Comparison of ENCODE assay signal across 22 cellular contexts in the genomic region with DNA sequence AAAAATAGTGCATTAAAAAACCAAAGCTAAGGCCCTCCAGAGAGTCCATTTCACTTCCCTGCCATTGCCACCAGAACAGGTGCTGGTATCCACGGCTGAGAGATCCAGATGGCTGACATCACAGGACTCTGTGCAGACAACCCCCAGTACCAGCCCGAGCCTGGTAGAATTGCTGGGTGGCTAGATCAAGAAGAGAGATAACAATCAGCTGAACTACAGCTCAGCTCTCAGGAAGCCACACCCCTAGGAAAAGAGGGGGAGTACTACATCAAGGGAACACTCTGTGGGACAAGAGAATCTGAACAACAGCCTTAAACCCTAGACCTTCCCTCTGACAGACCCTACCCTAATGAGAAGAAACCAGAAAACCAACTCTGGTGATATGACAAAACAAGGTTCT.
DNase-seq lines count a peak whose midpoint lies in the region; ATAC-seq, FAIRE-seq and TF ChIP-seq lines count a peak whose summit lies in the region.
"Had no signal": no experiment of that assay in that cellular context is flagged by ENCODE, and none has a peak within 500 bp of the region (broad histone marks: within the 10 kb centered on the region; RNA-seq: fewer than 3 reads in every experiment).

No MANE protein-coding gene starts in this region.

- no peaks in the 10 kb centered on the region for H3K36me3 Mint-ChIP-seq in stimulated activated memory B cell treated with anti-CD40 and anti-IgM and Interleukin-4, amounts not matched to agents 10 μg/mL and 1 μg/mL and 100 μg/mL, for 72 hours
- H3K36me3 Mint-ChIP-seq: IgD-negative memory B cell had no signal

- POLR2A ChIA-PET in PC-9 (lab: Charles Lee; ENCODE audit: unreplicated experiment) = no interaction called here

- 0 out of 2 replicates have a peak, but pooled peaks cover 6% of the 10 kb centered on the region for H3K9me3 ChIP-seq in PC-9 (ENCODE audit: insufficient read depth, low read depth)
- H3K9me3 ChIP-seq: adrenal gland, Caco-2, transverse colon had no signal

- no peak overlapping the region for H2AFZ ChIP-seq in PC-9

- no peak for TF ChIP-seq CTCF in fibroblast of villous mesenchyme (IDR thresholded peaks at IDR 0.05; ENCODE audit: insufficient read depth, low read depth, low read length)
- no peak for TF ChIP-seq CTCF in PC-9 (conservative IDR thresholded peaks at IDR 0.05)

- H3K27ac ChIP-seq in PC-9 = no peak overlapping the region
- H3K27ac ChIP-seq: adrenal gland, HL-60, transverse colon had no signal

- peak; percentile 34 for DNase-seq in H4 (ENCODE audit: low spot score)
- peak; percentile 67 for DNase-seq in RCC 7860 (ENCODE audit: low spot score)
- peak; percentile 6 for DNase-seq in fibroblast of villous mesenchyme (ENCODE audit: low read depth)
- peak; percentile 37 for DNase-seq in renal cortical epithelial cell (ENCODE audit: low read depth)
- DNase-seq in NCI-H2029 treated with DMSO at 0.1 percent for 48 hours (lab: John Stamatoyannopoulos, UW) = no peak
- DNase-seq in PC-9 = no peak
- DNase-seq in sciatic nerve (ENCODE audit: low spot score) = no peak
- DNase-seq: activated CD8-positive, alpha-beta memory T cell treated with anti-CD3 and anti-CD28 coated beads, Interleukin-2, amount 50 U/mL, for 48 hours; activated gamma-delta T cell; adrenal gland; AML-193; Caco-2; central memory CD4-positive, alpha-beta T cell; GF-D8; NCI-H1694 treated with DMSO at 0.1 percent for 48 hours; stimulated activated naive CD4-positive, alpha-beta T cell treated with Interleukin-2 at 50 U/mL for 16 hours; transverse colon had no signal

- CTCF ChIA-PET in PC-9 (lab: Charles Lee) = interaction anchor here (1.1 kb wide), 1 partner anchor 25 kb away, joined by 3 read pairs; no protein-coding TSS in a partner anchor

- no peak for ATAC-seq in stimulated activated memory B cell treated with anti-CD40 and anti-IgM and Interleukin-4, amounts not matched to agents 10 μg/mL and 1 μg/mL and 100 μg/mL, for 72 hours
- ATAC-seq in sciatic nerve = no peak
- ATAC-seq: esophagus mucosa, Right ventricle myocardium inferior had no signal

- no peaks in the 10 kb centered on the region for H3K36me3 ChIP-seq in PC-9 (ENCODE audit: low read depth)
- H3K36me3 ChIP-seq: adrenal gland, transverse colon had no signal

- H4K20me1 ChIP-seq in PC-9 (ENCODE audit: insufficient read depth) = no peaks in the 10 kb centered on the region

- intact Hi-C loops in PC-9 (cut with micrococcal nuclease; ENCODE audit: unreplicated experiment) (loop anchor here (2.0 kb wide), 1 partner anchor 18 kb away; no protein-coding TSS in a partner anchor), sciatic nerve (cut with DNase I) (no loop called here)

- H3K9me3 Mint-ChIP-seq in stimulated activated memory B cell treated with anti-CD40 and anti-IgM and Interleukin-4, amounts not matched to agents 10 μg/mL and 1 μg/mL and 100 μg/mL, for 72 hours = peaks cover 11% of the 10 kb centered on the region

- H3K4me1 ChIP-seq in PC-9 (replicated peaks; ENCODE audit: insufficient read depth) = 0 out of 2 replicates have a peak, but pooled peaks cover 5% of the 10 kb centered on the region
- H3K4me1 ChIP-seq: adrenal gland, Caco-2, transverse colon had no signal

- H3K27me3 Mint-ChIP-seq in stimulated activated memory B cell treated with anti-CD40 and anti-IgM and Interleukin-4, amounts not matched to agents 10 μg/mL and 1 μg/mL and 100 μg/mL, for 72 hours = peaks cover 7% of the 10 kb centered on the region

- no peaks in the 10 kb centered on the region for H3K4me1 Mint-ChIP-seq in stimulated activated memory B cell treated with anti-CD40 and anti-IgM and Interleukin-4, amounts not matched to agents 10 μg/mL and 1 μg/mL and 100 μg/mL, for 72 hours
- H3K4me1 Mint-ChIP-seq: IgD-negative memory B cell had no signal

- no peaks in the 10 kb centered on the region for H3K79me2 ChIP-seq in PC-9 (ENCODE audit: low read depth)

- no peak overlapping the region for H3K27ac Mint-ChIP-seq in stimulated activated memory B cell treated with anti-CD40 and anti-IgM and Interleukin-4, amounts not matched to agents 10 μg/mL and 1 μg/mL and 100 μg/mL, for 72 hours
- H3K27ac Mint-ChIP-seq: IgD-negative memory B cell had no signal

- no peak overlapping the region for H3K4me3 Mint-ChIP-seq in stimulated activated memory B cell treated with anti-CD40 and anti-IgM and Interleukin-4, amounts not matched to agents 10 μg/mL and 1 μg/mL and 100 μg/mL, for 72 hours
- H3K4me3 Mint-ChIP-seq: IgD-negative memory B cell had no signal

- FAIRE-seq in RCC 7860 (lab: Jason Lieb, UNC) = peak; percentile 56

- H3K4me2 ChIP-seq in PC-9 = no peak overlapping the region

- no peaks in the 10 kb centered on the region for H3K9me2 ChIP-seq in PC-9 (ENCODE audit: insufficient read depth)

- H3K27me3 ChIP-seq in PC-9 (ENCODE audit: insufficient read depth, low read depth) = no peaks in the 10 kb centered on the region
- H3K27me3 ChIP-seq: adrenal gland, transverse colon had no signal

- H3F3A ChIP-seq in PC-9 (ENCODE audit: insufficient read depth, low read depth) = no peaks in the 10 kb centered on the region

- H3K4me3 ChIP-seq in fibroblast of villous mesenchyme (ENCODE audit: low read depth, low read length) = no peak overlapping the region
- H3K4me3 ChIP-seq in PC-9 = no peak overlapping the region
- H3K4me3 ChIP-seq: adrenal gland, transverse colon had no signal

- no TSS peak for BruUV-seq in PC-9 (replicated peaks; lab: Mats Ljungman, UMichigan)

Comparison
In these comparisons a context has a peak if more than half of its experiments do, and no peak if none do; other contexts are left out.
1. DNase-seq: peak in H4 (single experiment), RCC 7860 (single experiment), fibroblast of villous mesenchyme (single experiment) and renal cortical epithelial cell (single experiment); none in NCI-H2029 treated with DMSO at 0.1 percent for 48 hours (single experiment), PC-9 (0 of 2) and sciatic nerve (single experiment).